ENCODE assay signal across 1 cellular context in genomic region chr9:14433293-14433818, GRCh38.
TF ChIP-seq lines count a peak whose summit lies in the region.

No MANE protein-coding gene starts in this region.

TF ChIP-seq in A549, 52 proteins besides CTCF, POLR2A, EP300 and RAD21:
- no peak for TF ChIP-seq MAZ (IDR thresholded peaks at IDR 0.05; ENCODE audit: borderline replicate concordance, low read depth, low read length)
- TF ChIP-seq SREBF2 (IDR thresholded peaks at IDR 0.05) = no peak
- no peak for TF ChIP-seq RNF2 (IDR thresholded peaks at IDR 0.05; ENCODE audit: borderline replicate concordance, low read depth)
- no peak for TF ChIP-seq PBX3 (IDR thresholded peaks at IDR 0.05)
- no peak for TF ChIP-seq EHF (CRISPR knock-in tag; IDR thresholded peaks at IDR 0.05)
- no peak for TF ChIP-seq NR3C1 (IDR thresholded peaks at IDR 0.05)
- TF ChIP-seq POLR2AphosphoS2 (conservative IDR thresholded peaks at IDR 0.05; ENCODE audit: low read length) = no peak
- no peak for TF ChIP-seq ZFP36 (IDR thresholded peaks at IDR 0.05; ENCODE audit: borderline replicate concordance, partially characterized antibody)
- TF ChIP-seq ELK1 (IDR thresholded peaks at IDR 0.05; ENCODE audit: low read depth, low read length) = no peak
